Comparison of ENCODE assay signal across 33 cellular contexts in genomic region chr5:206927-207536, GRCh38. TPM values are rescaled to one million over a fixed set of nuclear protein-coding genes. Genes with fewer than 3 reads are reported as not detected.
DNase-seq lines count a peak whose midpoint lies in the region; ATAC-seq and TF ChIP-seq lines count a peak whose summit lies in the region.
"Had no signal": no experiment of that assay in that cellular context is flagged by ENCODE, and none has a peak within 500 bp of the region (broad histone marks: within the 10 kb centered on the region; RNA-seq: fewer than 3 reads in every experiment).

No MANE protein-coding gene starts in this region.

- TF ChIP-seq CTCF in endothelial cell (IDR thresholded peaks at IDR 0.05; ENCODE audit: unreplicated experiment) (no peak), transverse colon (IDR thresholded peaks at IDR 0.05) (no peak)

- H3K36me3 ChIP-seq in transverse colon = peaks cover 0 to 5% (median 2%) of the 10 kb centered on the region in 4 donors

- WGBS in right cardiac atrium = 62% methylated on average over 8 of the region's 8 CpGs
- 87 to 95% methylated on average over 7 to 8 of the region's 8 CpGs for WGBS in transverse colon (ENCODE audit: low coverage in 1 of 2), 2 donors

- DNase-seq in Right ventricle myocardium inferior (ENCODE audit: missing footprints) (no peak), cardiac septum (ENCODE audit: low spot score) (no peak), endothelial cell (ENCODE audit: low spot score) (no peak), right cardiac atrium (no peak), transverse colon (no peak), GM19238 (ENCODE audit: insufficient read length, low spot score) (no peak), DMS53 (lab: John Stamatoyannopoulos, UW) (no peak)
- DNase-seq in activated CD4-positive, CD25-positive, alpha-beta regulatory T cell (lab: John Stamatoyannopoulos, UW) = no peak
- DNase-seq: activated CD4-positive, alpha-beta memory T cell treated with anti-CD3 and anti-CD28 coated beads, Interleukin-2, amount 10 ng/mL, durations not matched to agents 7 days and 5 days; activated CD4-positive, alpha-beta T cell treated with anti-CD3 and anti-CD28 coated beads for 1 hour; activated CD8-positive, alpha-beta memory T cell treated with anti-CD3 and anti-CD28 coated beads, Interleukin-2, amount 50 U/mL, for 48 hours; immature natural killer cell; midbrain; naive thymus-derived CD4-positive, alpha-beta T cell; NCI-H1105 treated with DMSO at 0.1 percent for 48 hours; NCI-H2029; NCI-H2227 treated with DMSO at 0.1 percent for 48 hours; NCI-H526 treated with DMSO at 0.1 percent for 48 hours; nucleus accumbens; psoas muscle; stimulated activated CD4-positive, alpha-beta T cell treated with anti-CD3 and anti-CD28 coated beads, Interleukin-15, amount 100 ng/mL, for 24 hours; stimulated activated naive CD4-positive, alpha-beta T cell treated with Interleukin-2 at 50 U/mL for 16 hours; T-helper 1 cell; thyroid gland had no signal

- H3K27ac Mint-ChIP-seq in endothelial cell (ENCODE audit: unreplicated experiment) = no peak overlapping the region
- H3K27ac Mint-ChIP-seq: activated CD4-positive, alpha-beta memory T cell treated with anti-CD3 and anti-CD28 coated beads, Interleukin-2, amount 10 ng/mL, durations not matched to agents 7 days and 5 days; B cell had no signal

- no peaks in the 10 kb centered on the region for H3K9me3 Mint-ChIP-seq in endothelial cell (ENCODE audit: unreplicated experiment)
- H3K9me3 Mint-ChIP-seq: activated CD4-positive, alpha-beta memory T cell treated with anti-CD3 and anti-CD28 coated beads, Interleukin-2, amount 10 ng/mL, durations not matched to agents 7 days and 5 days; brain; immature natural killer cell; naive thymus-derived CD4-positive, alpha-beta T cell had no signal

- peaks cover 8% of the 10 kb centered on the region for H3K27me3 Mint-ChIP-seq in endothelial cell (ENCODE audit: unreplicated experiment)
- H3K27me3 Mint-ChIP-seq: activated CD4-positive, alpha-beta memory T cell treated with anti-CD3 and anti-CD28 coated beads, Interleukin-2, amount 10 ng/mL, durations not matched to agents 7 days and 5 days; B cell; brain; naive thymus-derived CD4-positive, alpha-beta T cell had no signal

- no peaks in the 10 kb centered on the region for H3K27me3 ChIP-seq in right cardiac atrium (ENCODE audit: control insufficient read depth, insufficient read depth)
- H3K27me3 ChIP-seq in transverse colon = no peaks in the 10 kb centered on the region
- H3K27me3 ChIP-seq: adrenal gland, MG63, SJSA1, thyroid gland had no signal

- H3K27ac ChIP-seq in right cardiac atrium (ENCODE audit: low read length) = peak overlapping the region; percentile 93
- no peak overlapping the region for H3K27ac ChIP-seq in transverse colon
- H3K27ac ChIP-seq: epithelial cell of prostate, SJSA1, thyroid gland had no signal

- no peak for TF ChIP-seq POLR2A in transverse colon (IDR thresholded peaks at IDR 0.05)

- peaks cover 20% of the 10 kb centered on the region for H3K36me3 Mint-ChIP-seq in endothelial cell (ENCODE audit: low read depth, unreplicated experiment)

- no peak for TF ChIP-seq EP300 in transverse colon (IDR thresholded peaks at IDR 0.05; ENCODE audit: low read depth)

- in situ Hi-C loops in transverse colon (cut with MboI; ENCODE audit: low pct_ligation_motif_present in 1 of 4, low pct_unique_long_range_greater_than_20kb in 1 of 4, low sequenced_read_pairs in 3 of 4) = no loop called here

- no peak overlapping the region for H3K4me3 ChIP-seq in right cardiac atrium (ENCODE audit: low read length)
- no peak overlapping the region for H3K4me3 ChIP-seq in transverse colon
- H3K4me3 ChIP-seq: adrenal gland, MG63, psoas muscle, SJSA1, thyroid gland had no signal

- peak; percentile 43 for ATAC-seq in Right ventricle myocardium inferior
- ATAC-seq in right cardiac atrium = peak; percentile 61 to 73
- ATAC-seq: left lobe of liver; naive thymus-derived CD4-positive, alpha-beta T cell had no signal

- H3K4me1 ChIP-seq in right cardiac atrium (ENCODE audit: control insufficient read depth, insufficient read depth, low read length) = peaks cover 9% of the 10 kb centered on the region
- H3K4me1 ChIP-seq in transverse colon = peaks cover 0 to 7% (median 0%) of the 10 kb centered on the region in 4 donors
- H3K4me1 ChIP-seq: thyroid gland had no signal

- H3K4me3 Mint-ChIP-seq in endothelial cell (ENCODE audit: unreplicated experiment) = peak overlapping the region; percentile 49
- H3K4me3 Mint-ChIP-seq: activated CD4-positive, alpha-beta memory T cell treated with anti-CD3 and anti-CD28 coated beads, Interleukin-2, amount 10 ng/mL, durations not matched to agents 7 days and 5 days; B cell; brain; immature natural killer cell; naive thymus-derived CD4-positive, alpha-beta T cell had no signal

- intact Hi-C loops in Right ventricle myocardium inferior (cut with DNase I) (no loop called here), cardiac septum (cut with DNase I) (loop anchor here (1.0 kb wide), 1 partner anchor 16 kb away; the partner anchor contains the start of gene LRRC14B), right cardiac atrium (cut with DNase I) (no loop called here), transverse colon (cut with DNase I; ENCODE audit: low total_unique reads) (no loop called here)

- peaks cover 2% of the 10 kb centered on the region for H3K4me1 Mint-ChIP-seq in endothelial cell (ENCODE audit: unreplicated experiment)

- H3K9me3 ChIP-seq in right cardiac atrium (ENCODE audit: control insufficient read depth, low read length) (no peaks in the 10 kb centered on the region), transverse colon (no peaks in the 10 kb centered on the region)
- H3K9me3 ChIP-seq: adrenal gland, MG63, psoas muscle, SJSA1, thyroid gland had no signal

RNA-seq across cellular contexts. Expression of gene CCDC127, which starts 10.9 kb away (rescaled TPM):
- total RNA-seq in Right ventricle myocardium inferior = 9.4 TPM
- total RNA-seq in cardiac septum = 9.6 TPM
- 8.1 TPM for total RNA-seq in endothelial cell (ENCODE audit: unreplicated experiment)
- 1 to 10 TPM; 8.1 to 9.8 (median 8.6) TPM for total RNA-seq in right cardiac atrium
- polyA plus RNA-seq in right cardiac atrium = 6.1 TPM
- 1 to 10 TPM; 1.2 to 4.9 (median 4.8) TPM for total RNA-seq in transverse colon

RNA-seq across cellular contexts. Expression of gene SDHA, which starts 11.1 kb away (rescaled TPM):
- 811 TPM for total RNA-seq in Right ventricle myocardium inferior
- 580 TPM for total RNA-seq in cardiac septum
- total RNA-seq in endothelial cell (ENCODE audit: unreplicated experiment) = 73.5 TPM
- total RNA-seq in right cardiac atrium = 100 to 1,000 TPM; 370 to 452 (median 422) TPM
- polyA plus RNA-seq in right cardiac atrium = 605 TPM
- total RNA-seq in transverse colon = 100 to 1,000 TPM; 155 to 471 (median 250) TPM

RNA-seq across cellular contexts. Expression of gene LRRC14B, which starts 15.7 kb away (rescaled TPM):
- total RNA-seq in Right ventricle myocardium inferior = 74.9 TPM
- total RNA-seq in cardiac septum = 8.5 TPM
- total RNA-seq in endothelial cell (ENCODE audit: unreplicated experiment) = not detected
- total RNA-seq in right cardiac atrium = 10 to 100 TPM in 3 of 4 donors, 1 to 10 TPM in 1; 6.3 to 51.1 (median 30.8) TPM
- 47.6 TPM for polyA plus RNA-seq in right cardiac atrium
- not detected for total RNA-seq in transverse colon
- total RNA-seq: A673; activated CD4-positive, alpha-beta memory T cell treated with anti-CD3 and anti-CD28 coated beads, Interleukin-2, amount 10 ng/mL, durations not matched to agents 7 days and 5 days; adrenal gland; B cell; HT-29; left lobe of liver; naive thymus-derived CD4-positive, alpha-beta T cell; SJSA1; thyroid gland had no signal
- polyA plus RNA-seq: adrenal gland, immature natural killer cell had no signal
